1 cellular context compared by ENCODE assay signal in genomic region chr19:8154014-8154413, GRCh38.
TF ChIP-seq lines count a peak whose summit lies in the region.
"Not testable (repeated sequence)": the region's sequence is repeated elsewhere in the genome, so short reads cannot be mapped to it uniquely, and the experiment has no call there.

No MANE protein-coding gene starts in this region.

TF ChIP-seq in HepG2, 621 proteins besides CTCF, POLR2A, EP300 and RAD21 (continued from another document):
- TF ChIP-seq TCF12 (IDR thresholded peaks at IDR 0.05), result not testable (repeated sequence)
- TF ChIP-seq TCF12 (CRISPR knock-in tag; IDR thresholded peaks at IDR 0.05), result 0 out of 2 replicates have a peak, but pooled peaks have one; percentile 2
- 0 out of 2 replicates have a peak, but pooled peaks have one; percentile 24 for TF ChIP-seq POGK (CRISPR knock-in tag; conservative IDR thresholded peaks at IDR 0.05)
